Comparison of ENCODE assay signal across 8 cellular contexts in the genomic region with DNA sequence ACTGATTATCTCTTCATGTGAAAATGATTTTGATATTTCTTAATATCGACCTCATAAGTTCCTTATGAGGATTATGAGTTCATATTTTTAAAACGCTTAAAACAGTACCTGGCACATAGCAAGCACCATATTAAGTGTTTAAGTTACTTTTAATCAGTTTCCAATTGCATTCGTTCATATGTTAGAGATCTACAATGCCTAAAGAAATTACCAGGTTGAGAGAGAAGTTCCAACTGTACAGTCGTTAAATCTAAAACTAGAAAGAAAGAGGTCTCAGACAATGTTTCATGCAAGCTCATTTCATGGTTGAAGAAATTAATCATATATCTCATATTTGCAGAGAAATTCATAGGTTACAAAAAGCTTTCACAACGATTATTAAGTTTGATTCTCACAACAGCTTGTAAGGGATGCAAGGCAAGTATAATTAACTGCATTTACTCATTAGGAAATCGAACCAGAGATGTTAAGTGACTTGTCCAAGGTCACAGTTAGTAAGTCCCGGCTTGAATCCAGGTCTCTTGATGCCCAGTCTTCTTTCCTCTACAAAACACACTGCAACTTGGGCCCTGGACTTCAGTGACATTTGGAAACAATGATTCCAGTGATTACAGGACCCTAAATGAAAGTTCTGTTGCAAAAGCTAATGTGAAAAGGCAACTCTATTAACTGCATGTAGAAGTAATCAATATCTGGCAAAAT. TPM values are rescaled to one million over a fixed set of nuclear protein-coding genes. Genes with fewer than 3 reads are reported as not detected.
DNase-seq lines count a peak whose midpoint lies in the region; ATAC-seq and TF ChIP-seq lines count a peak whose summit lies in the region.

No MANE protein-coding gene starts in this region.

- H3K27me3 ChIP-seq in GM06990 (replicated peaks; ENCODE audit: control insufficient read depth, insufficient read depth, low read length) (no peaks in the 10 kb centered on the region), Peyer's patch (peaks cover 0 to 4% of the 10 kb centered on the region in 2 donors), rectal smooth muscle tissue (ENCODE audit: control insufficient read depth, insufficient read depth, low read length) (no peaks in the 10 kb centered on the region)

- no peak for TF ChIP-seq CTCF in GM06990 (IDR thresholded peaks at IDR 0.05; ENCODE audit: insufficient read depth, low read length, poor library complexity, severe bottlenecking)
- TF ChIP-seq CTCF in Peyer's patch (IDR thresholded peaks at IDR 0.05), result no peak
- no peak for TF ChIP-seq CTCF in epithelial cell of proximal tubule (conservative IDR thresholded peaks at IDR 0.05; ENCODE audit: low read depth, low read length)

- H3K4me1 ChIP-seq in Peyer's patch (peaks cover 0 to 21% (median 2%) of the 10 kb centered on the region in 4 donors), rectal smooth muscle tissue (ENCODE audit: control insufficient read depth, insufficient read depth, low read length) (peaks cover 3% of the 10 kb centered on the region)

- H3K36me3 ChIP-seq in GM06990 (ENCODE audit: control insufficient read depth, insufficient read depth, low read length) (no peaks in the 10 kb centered on the region), Peyer's patch (no peaks in the 10 kb centered on the region), rectal smooth muscle tissue (ENCODE audit: control insufficient read depth, insufficient read depth, low read length) (no peaks in the 10 kb centered on the region)

- no peaks in the 10 kb centered on the region for H3K9me3 ChIP-seq in Peyer's patch

- TF ChIP-seq POLR2A in Peyer's patch (IDR thresholded peaks at IDR 0.05), result no peak

- DNase-seq in GM06990 (ENCODE audit: extremely low read depth, insufficient read length) (no peak), Peyer's patch (no peak), epithelial cell of proximal tubule (ENCODE audit: low read depth) (no peak), GOT3 (lab: John Stamatoyannopoulos, UW) (no peak)
- DNase-seq in effector CD4-positive, alpha-beta T cell, result no peak

- H3K9ac ChIP-seq in rectal smooth muscle tissue (ENCODE audit: low read length), result no peak overlapping the region

- H3K4me3 ChIP-seq in GM06990 (replicated peaks; ENCODE audit: low read depth, low read length) (peak overlapping the region; percentile 90), Peyer's patch (peak overlapping the region; percentile 70 to 86 (median 76)), epithelial cell of proximal tubule (ENCODE audit: low read depth, low read length) (peak overlapping the region; percentile 61), rectal smooth muscle tissue (ENCODE audit: low read length) (peak overlapping the region; percentile 51)

- ATAC-seq in GM19023 (IDR thresholded peaks at IDR 0.05; ENCODE audit: unreplicated experiment), result no peak
- ATAC-seq in activated CD4-positive, CD25-positive, alpha-beta regulatory T cell treated with anti-CD3 and anti-CD28 coated beads, Interleukin-2, amount 50 U/mL, for 24 hours, result no peak

- H3K27ac ChIP-seq in Peyer's patch, result no peak overlapping the region
- no peak overlapping the region for H3K27ac ChIP-seq in rectal smooth muscle tissue (ENCODE audit: low read depth, low read length)

RNA-seq across cellular contexts. Expression of a gene that starts 1.3 kb away (rescaled TPM):
- 10 to 100 TPM in 2 of 4 donors, 1 to 10 TPM in 2; 8.9 to 65.2 (median 12.7) TPM for total RNA-seq in Peyer's patch
- 11.8 and 15.7 TPM in 2 replicates for total RNA-seq in epithelial cell of proximal tubule

RNA-seq across cellular contexts. Expression of a gene that starts 41.5 kb away (rescaled TPM):
- 100 to 1,000 TPM in 1 of 4 donors, 10 to 100 TPM in 3; 37.7 to 106 (median 63.7) TPM for total RNA-seq in Peyer's patch
- 104 and 118 TPM in 2 replicates for total RNA-seq in epithelial cell of proximal tubule
